8 cellular contexts compared by ENCODE assay signal in the genomic region with DNA sequence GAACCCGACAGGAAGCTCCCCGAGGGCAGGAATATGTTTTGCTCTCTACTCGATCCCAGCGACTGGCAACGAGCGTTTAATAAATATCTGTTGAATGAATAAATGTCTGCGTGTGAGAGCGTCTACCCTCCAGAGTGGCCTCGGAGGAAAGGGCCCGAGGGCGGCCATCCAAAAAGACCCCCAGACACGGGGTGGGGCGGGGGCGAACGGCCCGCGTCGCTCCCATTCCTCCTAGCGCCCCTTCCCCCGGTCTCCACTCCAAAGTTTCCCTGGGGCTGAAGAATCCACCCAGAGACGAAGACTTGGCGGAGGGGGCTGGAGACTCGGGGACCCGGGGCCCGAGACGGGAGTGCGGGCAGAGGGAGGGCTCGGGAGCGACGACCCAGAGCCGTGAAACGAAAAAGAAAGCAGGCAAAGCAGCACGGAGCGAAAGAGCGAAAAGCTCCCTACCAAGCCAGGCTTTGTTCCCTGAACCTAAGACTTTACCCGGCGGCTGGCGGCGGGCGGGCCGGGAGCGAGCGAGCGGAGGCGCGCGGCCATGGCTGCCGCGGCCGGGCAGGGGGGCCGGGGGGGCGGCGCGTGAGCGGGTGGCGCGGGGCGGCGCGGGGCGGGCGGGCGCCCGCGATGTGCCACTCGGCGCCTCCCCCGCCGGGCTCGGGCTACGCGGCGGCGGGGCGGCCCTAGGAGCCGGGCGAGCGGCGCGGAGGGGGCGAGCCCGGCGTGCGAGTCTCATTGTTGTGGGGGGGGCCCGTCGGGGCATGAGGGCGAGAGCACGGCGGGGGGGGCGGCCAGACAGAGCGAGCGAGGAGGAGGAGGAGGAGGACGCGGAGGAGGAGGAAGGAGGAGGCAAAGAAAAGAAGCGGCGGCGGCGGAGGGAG. TPM values are rescaled to one million over a fixed set of nuclear protein-coding genes. Genes with fewer than 3 reads are reported as not detected.
DNase-seq lines count a peak whose midpoint lies in the region; ATAC-seq and TF ChIP-seq lines count a peak whose summit lies in the region.

A gene (plus strand): TSS at position 629 of the 878 bp plus-strand sequence. CDS start 360 bp downstream, outside the sequence.

- DNase-seq in DMS153 (lab: John Stamatoyannopoulos, UW) (peak; percentile 33), Karpas-422 (peak; percentile 91), SHP77 (lab: John Stamatoyannopoulos, UW) (peak; percentile 36 to 61), fibroblast of pulmonary artery (ENCODE audit: low read depth) (peak; percentile 77)
- peak; percentile 92 for DNase-seq in activated effector memory CD4-positive, alpha-beta T cell treated with anti-CD3 and anti-CD28 coated beads, Interleukin-2, amount 50 U/mL, for 16 hours
- peak; percentile 74 to 86 (median 81) for DNase-seq in naive thymus-derived CD4-positive, alpha-beta T cell

- H3K36me3 Mint-ChIP-seq in naive thymus-derived CD4-positive, alpha-beta T cell, result peaks cover 5 to 32% (median 7%) of the 10 kb centered on the region in 5 donors
- peaks cover 46% of the 10 kb centered on the region for H3K36me3 Mint-ChIP-seq in stimulated activated naive CD8-positive, alpha-beta T cell treated with anti-CD3 and anti-CD28 coated beads, Interleukin-15, Interleukin-2, amounts not matched to agents 100 ng/mL and 50 ng/mL, for 24 hours (ENCODE audit: low read depth)

- H3K9me3 ChIP-seq in Karpas-422 (ENCODE audit: low read length), result no peaks in the 10 kb centered on the region
- H3K9me3 ChIP-seq in naive thymus-derived CD4-positive, alpha-beta T cell (ENCODE audit: control insufficient read depth in 2 of 3, low read length in 3 of 3), result no peaks in the 10 kb centered on the region

- H3K4me2 ChIP-seq in Karpas-422 (ENCODE audit: low read depth, low read length, poor library complexity, severe bottlenecking), result peak within 1 kb of the TSS; percentile 95

- intact Hi-C loops in naive thymus-derived CD4-positive, alpha-beta T cell (cut with micrococcal nuclease), result loop anchor here (1.0 to 5.0 kb wide), 5 partner anchors 23 to 147 kb away; a partner anchor contains a TSS

- peaks cover 51% of the 10 kb centered on the region for H3K4me1 ChIP-seq in Karpas-422 (ENCODE audit: low read length)
- H3K4me1 ChIP-seq in naive thymus-derived CD4-positive, alpha-beta T cell (ENCODE audit: control insufficient read depth in 2 of 2, insufficient read depth in 2 of 2, low read length in 2 of 2), result peaks cover 27 to 29% of the 10 kb centered on the region in 2 donors

- peak within 1 kb of the TSS; percentile 78; the same call in 1 of the 2 replicates for H2AFZ ChIP-seq in Karpas-422 (ENCODE audit: low read length)

- H3K27ac ChIP-seq in Karpas-422 (ENCODE audit: low read length), result peak within 1 kb of the TSS; percentile 91
- peak within 1 kb of the TSS; percentile 97 for H3K27ac ChIP-seq in naive thymus-derived CD4-positive, alpha-beta T cell (ENCODE audit: low read depth, low read length)

- TF ChIP-seq CTCF in fibroblast of pulmonary artery (IDR thresholded peaks at IDR 0.05; ENCODE audit: low read length, missing control alignments), result no peak

- H3K4me3 ChIP-seq in Karpas-422 (ENCODE audit: low read length) (peak within 1 kb of the TSS; percentile 98), fibroblast of pulmonary artery (replicated peaks; ENCODE audit: low read depth, low read length) (peak within 1 kb of the TSS; percentile 77)
- H3K4me3 ChIP-seq in naive thymus-derived CD4-positive, alpha-beta T cell (ENCODE audit: low read length), result peak within 1 kb of the TSS; percentile 73

- peaks cover 37% of the 10 kb centered on the region for H3K79me2 ChIP-seq in Karpas-422 (ENCODE audit: low read length)

- H3K27ac Mint-ChIP-seq in naive thymus-derived CD4-positive, alpha-beta T cell, result peak within 1 kb of the TSS; percentile 91 to 100 (median 98)
- peak within 1 kb of the TSS; percentile 100 for H3K27ac Mint-ChIP-seq in stimulated activated naive CD8-positive, alpha-beta T cell treated with anti-CD3 and anti-CD28 coated beads, Interleukin-15, Interleukin-2, amounts not matched to agents 100 ng/mL and 50 ng/mL, for 24 hours

- CTCF ChIA-PET in naive thymus-derived CD4-positive, alpha-beta T cell (lab: Charles Lee), result interaction anchor here (0.8 to 1.9 kb wide), 5 partner anchors 24 to 30 kb away, joined by 4 to 14 read pairs (median 5); no protein-coding TSS in a partner anchor

- H3K27me3 Mint-ChIP-seq in naive thymus-derived CD4-positive, alpha-beta T cell, result no peaks in the 10 kb centered on the region
- H3K27me3 Mint-ChIP-seq in stimulated activated naive CD8-positive, alpha-beta T cell treated with anti-CD3 and anti-CD28 coated beads, Interleukin-15, Interleukin-2, amounts not matched to agents 100 ng/mL and 50 ng/mL, for 24 hours, result no peaks in the 10 kb centered on the region

- H3K27me3 ChIP-seq in Karpas-422 (ENCODE audit: low read length), result no peaks in the 10 kb centered on the region; the same call in 1 of the 2 replicates
- H3K27me3 ChIP-seq in naive thymus-derived CD4-positive, alpha-beta T cell (ENCODE audit: control insufficient read depth in 2 of 2, insufficient read depth in 2 of 2, low read length in 2 of 2), result no peaks in the 10 kb centered on the region

- H3K4me3 Mint-ChIP-seq in naive thymus-derived CD4-positive, alpha-beta T cell, result peak within 1 kb of the TSS; percentile 94 to 100 (median 98)
- H3K4me3 Mint-ChIP-seq in stimulated activated naive CD8-positive, alpha-beta T cell treated with anti-CD3 and anti-CD28 coated beads, Interleukin-15, Interleukin-2, amounts not matched to agents 100 ng/mL and 50 ng/mL, for 24 hours, result peak within 1 kb of the TSS; percentile 100

- H3K9me2 ChIP-seq in Karpas-422 (replicated peaks; ENCODE audit: insufficient read depth, low read length), result no peaks in the 10 kb centered on the region

- peaks cover 30 to 57% (median 45%) of the 10 kb centered on the region in 7 donors for H3K4me1 Mint-ChIP-seq in naive thymus-derived CD4-positive, alpha-beta T cell
- H3K4me1 Mint-ChIP-seq in stimulated activated naive CD8-positive, alpha-beta T cell treated with anti-CD3 and anti-CD28 coated beads, Interleukin-15, Interleukin-2, amounts not matched to agents 100 ng/mL and 50 ng/mL, for 24 hours (ENCODE audit: low read depth), result peaks cover 59% of the 10 kb centered on the region

- POLR2A ChIA-PET in naive thymus-derived CD4-positive, alpha-beta T cell (lab: Charles Lee), result interaction anchor here (0.8 to 14.1 kb wide), 10 partner anchors 9 to 176 kb away, joined by 3 to 317 read pairs (median 5); a partner anchor contains a TSS

- peaks cover 0 to 2% (median 0%) of the 10 kb centered on the region in 11 donors for H3K9me3 Mint-ChIP-seq in naive thymus-derived CD4-positive, alpha-beta T cell
- H3K9me3 Mint-ChIP-seq in stimulated activated naive CD8-positive, alpha-beta T cell treated with anti-CD3 and anti-CD28 coated beads, Interleukin-15, Interleukin-2, amounts not matched to agents 100 ng/mL and 50 ng/mL, for 24 hours, result peaks cover 3% of the 10 kb centered on the region

- H4K20me1 ChIP-seq in Karpas-422 (ENCODE audit: insufficient read depth, low read depth, low read length), result no peaks in the 10 kb centered on the region

- ATAC-seq in naive thymus-derived CD4-positive, alpha-beta T cell, result peak; percentile 64
- no peak for ATAC-seq in HG02623 (IDR thresholded peaks at IDR 0.05; ENCODE audit: unreplicated experiment)

- H3K36me3 ChIP-seq in Karpas-422 (ENCODE audit: insufficient read depth, low read length), result peaks cover 1% of the 10 kb centered on the region; the same call in 1 of the 2 replicates
- peaks cover 9 to 31% (median 15%) of the 10 kb centered on the region in 3 experiments for H3K36me3 ChIP-seq in naive thymus-derived CD4-positive, alpha-beta T cell (ENCODE audit: control insufficient read depth in 2 of 3, insufficient read depth in 3 of 3, low read length in 3 of 3)

- H3K9ac ChIP-seq in Karpas-422 (ENCODE audit: low read length), result peak within 1 kb of the TSS; percentile 96

RNA-seq across cellular contexts. Expression of the gene that starts here (rescaled TPM):
- 72.4 and 119 TPM in 2 replicates for total RNA-seq in Karpas-422 (2014; rRNA removed; shearing (Covaris generic); ENCODE audit: low replicate concordance)
- total RNA-seq in naive thymus-derived CD4-positive, alpha-beta T cell, result 100 to 1,000 TPM; 287 to 533 (median 384) TPM
- polyA plus RNA-seq in naive thymus-derived CD4-positive, alpha-beta T cell, result 10 to 100 TPM; 10.2 to 11.7 TPM

Comparison
In these comparisons a context has a peak if more than half of its experiments do, and no peak if none do; other contexts are left out.
1. DNase-seq: peak in every context shown above with its lines; median percentile 92 in activated effector memory CD4-positive, alpha-beta T cell treated with anti-CD3 and anti-CD28 coated beads, Interleukin-2, amount 50 U/mL, for 16 hours; 91 in Karpas-422; 81 in naive thymus-derived CD4-positive, alpha-beta T cell; 77 in fibroblast of pulmonary artery; 48 in SHP77; 33 in DMS153.